In genomic region chr1:157639800-157640199, GRCh38 we compare ENCODE assay signal across 28 cellular contexts. TPM values are rescaled to one million over a fixed set of nuclear protein-coding genes. Genes with fewer than 3 reads are reported as not detected.
A peak's percentile ranks its signal among the peaks of the same experiment; 100 is the strongest.
DNase-seq lines count a peak whose midpoint lies in the region; FAIRE-seq and TF ChIP-seq lines count a peak whose summit lies in the region.
"Had no signal": no experiment of that assay in that cellular context is flagged by ENCODE, and none has a peak within 500 bp of the region (broad histone marks: within the 10 kb centered on the region; RNA-seq: fewer than 3 reads in every experiment).

No MANE protein-coding gene starts in this region.

- peak overlapping the region; percentile 87 for H3K4ac ChIP-seq in H1 (replicated peaks; ENCODE audit: insufficient read length, low read depth, low read length)

- peak overlapping the region; percentile 94 for H2BK12ac ChIP-seq in H1 (ENCODE audit: low read depth, low read length)

- no peak overlapping the region for H4K5ac ChIP-seq in H1 (ENCODE audit: insufficient read length, low read depth, low read length)

- no peak overlapping the region for H3K23ac ChIP-seq in H1 (ENCODE audit: insufficient read length)

- BruUV-seq in OCI-LY7 (replicated peaks; lab: Mats Ljungman, UMichigan): no TSS peak

- no peak for FAIRE-seq in H1 (lab: Jason Lieb, UNC)
- FAIRE-seq in GM12892 (lab: Jason Lieb, UNC): no peak
- no peak for FAIRE-seq in GM12891 (lab: Jason Lieb, UNC)
- FAIRE-seq: A204.1, GM18507, HepG2 had no signal

- TF ChIP-seq RAD21 in H1 (IDR thresholded peaks at IDR 0.05 in 1 of 2, conservative IDR thresholded peaks at IDR 0.05 in 1 of 2; ENCODE audit: low read depth in 2 of 2, low read length in 2 of 2): no peak

- H3K27ac ChIP-seq in DOHH2 (ENCODE audit: low read depth, low read length) (no peak overlapping the region), OCI-LY7 (ENCODE audit: low read depth, low read length, poor library complexity, severe bottlenecking) (no peak overlapping the region), H1 (ENCODE audit: low read depth, low read length) (no peak overlapping the region)
- H3K27ac ChIP-seq: BLaER1, Peyer's patch, SK-N-MC had no signal

- no peak for TF ChIP-seq CTCF in DOHH2 (IDR thresholded peaks at IDR 0.05; ENCODE audit: low read depth, low read length, poor library complexity, severe bottlenecking)
- no peak for TF ChIP-seq CTCF in OCI-LY7 (conservative IDR thresholded peaks at IDR 0.05; ENCODE audit: low read length)
- no peak for TF ChIP-seq CTCF in H1 (IDR thresholded peaks at IDR 0.05; ENCODE audit: control extremely low read depth in 1 of 3, insufficient read depth in 1 of 3, low read depth in 1 of 3, low read length in 3 of 3)
- TF ChIP-seq CTCF in GM10266 (IDR thresholded peaks at IDR 0.05; ENCODE audit: control insufficient read depth, insufficient read depth, low read depth, missing control alignments): no peak

- H2BK5ac ChIP-seq in H1 (ENCODE audit: low read depth, low read length): peak overlapping the region; percentile 80; the same call in 1 of the 2 replicates

- 86% methylated on average over 4 of the region's 4 CpGs; no CpG with 5 or more reads in 1 of the 2 experiments for WGBS in H1 (ENCODE audit: extremely low coverage in 1 of 2, insufficient coverage in 1 of 2, insufficient read length in 1 of 2, insufficient replicate concordance in 2 of 2, low coverage in 1 of 2, low lambda C conversion rate in 2 of 2, missing lambda C conversion rate in 1 of 2), 2 experiments

- peak overlapping the region; percentile 68; the same call in 1 of the 2 replicates for H2AFZ ChIP-seq in OCI-LY7 (ENCODE audit: low read length)
- no peak overlapping the region for H2AFZ ChIP-seq in H1 (ENCODE audit: low read length)

- H3K79me1 ChIP-seq in H1 (ENCODE audit: low read depth, low read length): no peaks in the 10 kb centered on the region

- H2BK15ac ChIP-seq in H1 (ENCODE audit: low read length): peak overlapping the region; percentile 61; the same call in 1 of the 2 replicates

- CTCF ChIA-PET in OCI-LY7 (lab: Charles Lee; ENCODE audit: unreplicated experiment) (no interaction called here), H1 (lab: Charles Lee; ENCODE audit: partially characterized antibody) (interaction anchor here (0.6 to 1.1 kb wide), 2 partner anchors 70 to 436 kb away, joined by 3 read pairs; no protein-coding TSS in a partner anchor)

- H3K18ac ChIP-seq in H1 (ENCODE audit: extremely low read depth, low read length): peak overlapping the region; percentile 78

- no peak overlapping the region for H3K14ac ChIP-seq in H1 (ENCODE audit: insufficient read length)

- no peaks in the 10 kb centered on the region for H3K9me2 ChIP-seq in DOHH2 (replicated peaks; ENCODE audit: control insufficient read depth, low read length)
- H3K9me2 ChIP-seq in OCI-LY7 (ENCODE audit: insufficient read depth, low read length): no peaks in the 10 kb centered on the region

- H3K9ac ChIP-seq in H1 (replicated peaks in 1 of 4; ENCODE audit: extremely low read depth in 1 of 4, low read depth in 3 of 4, low read length in 3 of 4): no peak overlapping the region
- H3K9ac ChIP-seq: BLaER1 had no signal

- DNase-seq in OCI-LY7 (ENCODE audit: low spot score) (no peak), H1 (ENCODE audit: low read depth in 1 of 2, low spot score in 2 of 2) (no peak), GM12892 (ENCODE audit: insufficient read length) (no peak), GM10266 (ENCODE audit: extremely low spot score) (no peak), GM12891 (ENCODE audit: insufficient read length, low spot score) (no peak)
- DNase-seq in stimulated activated CD4-positive, alpha-beta T cell treated with anti-CD3 and anti-CD28 coated beads, Interleukin-2, amount 100 ng/mL, for 48 hours: no peak
- DNase-seq: CD4-positive, alpha-beta T cell; DMS53; EL; GF-D8; H7; Kasumi-1; NCI-H1105; NCI-H1436 treated with DMSO at 0.1 percent for 48 hours; NCI-H187 treated with DMSO at 0.1 percent for 48 hours; NCI-H446 treated with DMSO at 0.1 percent for 48 hours; NCI-H526; Peyer's patch; SIG-M5 had no signal

- intact Hi-C loops in OCI-LY7 (cut with micrococcal nuclease; ENCODE audit: unreplicated experiment): no loop called here

- no peaks in the 10 kb centered on the region for H3K79me2 ChIP-seq in DOHH2 (ENCODE audit: control insufficient read depth, low read length)
- H3K79me2 ChIP-seq in OCI-LY7 (ENCODE audit: insufficient read depth, low read depth, low read length): no peaks in the 10 kb centered on the region
- no peaks in the 10 kb centered on the region for H3K79me2 ChIP-seq in H1 (ENCODE audit: control insufficient read depth in 1 of 2, insufficient read depth in 2 of 2, low read length in 2 of 2)

- no peak overlapping the region for H4K8ac ChIP-seq in H1 (ENCODE audit: extremely low read depth, insufficient read depth, low read length)

- H4K20me1 ChIP-seq in DOHH2 (ENCODE audit: control insufficient read depth, insufficient read depth, low read depth, low read length) (no peaks in the 10 kb centered on the region), OCI-LY7 (ENCODE audit: insufficient read depth, low read length) (no peaks in the 10 kb centered on the region), H1 (replicated peaks in 1 of 2; ENCODE audit: control insufficient read depth in 1 of 2, insufficient read depth in 2 of 2, low read length in 2 of 2) (no peaks in the 10 kb centered on the region)
- H4K20me1 ChIP-seq: BLaER1 had no signal

- no peak overlapping the region; the same call in 1 of the 2 replicates for H2AK5ac ChIP-seq in H1 (ENCODE audit: low read depth, low read length)

- no peak for TF ChIP-seq POLR2A in H1 (IDR thresholded peaks at IDR 0.05; ENCODE audit: control extremely low read depth in 1 of 2, low read depth in 2 of 2, low read length in 2 of 2)
- TF ChIP-seq POLR2A in GM12892 (IDR thresholded peaks at IDR 0.05; ENCODE audit: low read depth, low read length): no peak
- no peak for TF ChIP-seq POLR2A in GM12891 (IDR thresholded peaks at IDR 0.05; ENCODE audit: low read depth, low read length)

- H3K56ac ChIP-seq in H1 (replicated peaks; ENCODE audit: insufficient read length, low read depth, low read length): no peak overlapping the region

- no peak overlapping the region for H2BK120ac ChIP-seq in H1 (replicated peaks; ENCODE audit: low read depth, low read length)

- H4K91ac ChIP-seq in H1 (replicated peaks; ENCODE audit: insufficient read length, low read length): peak overlapping the region; percentile 82

- H3K4me3 ChIP-seq in DOHH2 (ENCODE audit: low read length) (no peak overlapping the region), OCI-LY7 (ENCODE audit: low read depth, low read length, poor library complexity, severe bottlenecking) (no peak overlapping the region), H1 (ENCODE audit: extremely low read depth in 1 of 4, insufficient read depth in 2 of 4, low read depth in 3 of 4, low read length in 4 of 4) (no peak overlapping the region; a peak in 1 of 8 replicates)
- H3K4me3 ChIP-seq: BLaER1, Peyer's patch, SK-N-MC had no signal

- H3K23me2 ChIP-seq in H1 (ENCODE audit: low read depth, low read length): no peaks in the 10 kb centered on the region; the same call in 1 of the 2 replicates

- H3K27me3 ChIP-seq in DOHH2 (ENCODE audit: control insufficient read depth, low read length) (no peaks in the 10 kb centered on the region), H1 (replicated peaks in 1 of 4; ENCODE audit: control insufficient read depth in 3 of 4, extremely low read depth in 1 of 4, insufficient read depth in 3 of 4, low read length in 3 of 4) (no peaks in the 10 kb centered on the region; a peak in 1 of 7 replicates)
- H3K27me3 ChIP-seq: BLaER1, Peyer's patch had no signal

- H3K4me1 ChIP-seq in DOHH2 (ENCODE audit: control insufficient read depth, low read length) (peaks cover 21% of the 10 kb centered on the region), OCI-LY7 (ENCODE audit: insufficient read depth, low read length, poor library complexity, severe bottlenecking) (peaks cover 18% of the 10 kb centered on the region), H1 (replicated peaks in 1 of 4; ENCODE audit: control insufficient read depth in 3 of 4, insufficient read depth in 4 of 4, low read length in 3 of 4) (peaks cover 2 to 13% (median 7%) of the 10 kb centered on the region in 4 experiments; a peak in 5 of 7 replicates)
- H3K4me1 ChIP-seq: BLaER1, Peyer's patch had no signal

- no peaks in the 10 kb centered on the region for H3K9me3 ChIP-seq in DOHH2 (ENCODE audit: control insufficient read depth, insufficient read depth, low read length)
- H3K9me3 ChIP-seq in OCI-LY7 (ENCODE audit: low read length): no peaks in the 10 kb centered on the region
- H3K9me3 ChIP-seq in H1 (ENCODE audit: insufficient read depth in 2 of 2, low read depth in 1 of 2, low read length in 1 of 2): no peaks in the 10 kb centered on the region
- H3K9me3 ChIP-seq: BLaER1, Peyer's patch had no signal

- H3K4me2 ChIP-seq in DOHH2 (ENCODE audit: low read length) (0 out of 2 replicates have a peak overlapping the region, but pooled peaks have one; percentile 7), OCI-LY7 (ENCODE audit: low read length) (peak overlapping the region; percentile 18; the same call in 1 of the 2 replicates), H1 (ENCODE audit: insufficient read depth in 1 of 2, low read depth in 2 of 2, low read length in 2 of 2) (no peak overlapping the region; a peak in 1 of 4 replicates)
- H3K4me2 ChIP-seq: BLaER1 had no signal

- no peaks in the 10 kb centered on the region for H3F3A ChIP-seq in DOHH2 (ENCODE audit: control insufficient read depth, insufficient read depth)

- H3K36me3 ChIP-seq in DOHH2 (ENCODE audit: control insufficient read depth, low read length) (no peaks in the 10 kb centered on the region), OCI-LY7 (ENCODE audit: insufficient read depth, low read length) (no peaks in the 10 kb centered on the region), H1 (ENCODE audit: control insufficient read depth in 2 of 4, insufficient read depth in 4 of 4, low read length in 3 of 4) (no peaks in the 10 kb centered on the region)
- H3K36me3 ChIP-seq: BLaER1, Peyer's patch had no signal

- POLR2A ChIA-PET in OCI-LY7 (lab: Charles Lee): no interaction called here
- POLR2A ChIA-PET in H1 (lab: Charles Lee; ENCODE audit: partially characterized antibody): no interaction called here

- no peak for TF ChIP-seq EP300 in H1 (IDR thresholded peaks at IDR 0.05; ENCODE audit: borderline replicate concordance in 1 of 2, low read depth in 2 of 2, low read length in 2 of 2)

- H2BK20ac ChIP-seq in H1 (ENCODE audit: low read length): peak overlapping the region; percentile 55; the same call in 1 of the 2 replicates

RNA-seq across cellular contexts. Expression of gene FCRL4, which starts 41.9 kb away (rescaled TPM):
- not detected in 2 replicates for total RNA-seq in OCI-LY7 (2014; rRNA removed; shearing (Covaris generic))
- not detected in 2 replicates for total RNA-seq in OCI-LY7 (2022)
- total RNA-seq in H1 (2021; fragmentation: NEBNext Ultra II Directional; extraction: Animal tissue kit (Norgen Biotek cat#: 25700)): not detected in 2 replicates
- not detected in 2 replicates for polyA plus RNA-seq in H1 (2011; rRNA removed)
- polyA plus RNA-seq in H1 (2011; cell fraction: cytosol; rRNA removed): not detected
- polyA plus RNA-seq in H1 (2011; cell fraction: nucleus; rRNA removed): not detected
- not detected in 4 replicates for polyA plus RNA-seq in H1 (2012, experiment 1 of 2)
- polyA plus RNA-seq in H1 (2012, experiment 2 of 2): not detected
- polyA plus RNA-seq in H1 (2013, experiment 1 of 2): not detected
- polyA plus RNA-seq in H1 (2013, experiment 2 of 2): not detected
- polyA minus RNA-seq in H1 (2011; rRNA and poly(A)+ RNA removed): 0.15 TPM in 1 of 2 replicates, not detected in the other
- polyA minus RNA-seq in H1 (2011; cell fraction: cytosol; rRNA and poly(A)+ RNA removed): not detected
- not detected for polyA minus RNA-seq in H1 (2011; cell fraction: nucleus; rRNA and poly(A)+ RNA removed)
- 0.66 TPM for polyA plus RNA-seq in GM12892 (2012; ENCODE audit: missing spikeins)
- polyA plus RNA-seq in GM12891 (2012; ENCODE audit: low read depth, missing spikeins): 0.58 TPM
- total RNA-seq: CD4-positive, alpha-beta T cell; H7; HepG2; HT-29; M059J had no signal
- polyA plus RNA-seq: AG04450, HepG2 had no signal

Comparison
In these comparisons a context has a peak if more than half of its experiments do, and no peak if none do; other contexts are left out.
1. H3K4me2 ChIP-seq: peak in DOHH2 (single experiment) and OCI-LY7 (single experiment); none in H1 (0 of 2).